ENCODE assay signal across 23 cellular contexts in genomic region chr2:98253461-98254073, GRCh38.
A peak's percentile ranks its signal among the peaks of the same experiment; 100 is the strongest.
DNase-seq lines count a peak whose midpoint lies in the region; FAIRE-seq and TF ChIP-seq lines count a peak whose summit lies in the region.
"Had no signal": no experiment of that assay in that cellular context is flagged by ENCODE, and none has a peak within 500 bp of the region (broad histone marks: within the 10 kb centered on the region; RNA-seq: fewer than 3 reads in every experiment).

No MANE protein-coding gene starts in this region.

- TF ChIP-seq POLR2A in breast epithelium (IDR thresholded peaks at IDR 0.05), result no peak
- TF ChIP-seq POLR2A in thyroid gland (IDR thresholded peaks at IDR 0.05), result no peak

- WGBS in thyroid gland, 2 donors, result 36 to 52% methylated on average over 5 of the region's 5 CpGs

- no TSS peak for BruUV-seq in MCF 10A (replicated peaks; lab: Mats Ljungman, UMichigan)

- CTCF ChIA-PET in MCF 10A (lab: Yijun Ruan, JAX) (interaction anchor here (0.5 to 2.8 kb wide), 3 partner anchors 12 to 57 kb away, joined by 3 to 15 read pairs (median 3); no protein-coding TSS in a partner anchor), RWPE1 (lab: Yijun Ruan, JAX) (interaction anchor here (0.6 to 0.8 kb wide), 2 partner anchors 16 to 553 kb away, joined by 3 read pairs; no protein-coding TSS in a partner anchor)

- H3K4me3 Mint-ChIP-seq in MCF 10A (ENCODE audit: unreplicated experiment), result no peak overlapping the region
- H3K4me3 Mint-ChIP-seq: activated naive CD8-positive, alpha-beta T cell treated with anti-CD3 and anti-CD28 coated beads for 36 hours; activated T-cell treated with anti-CD3 and anti-CD28 coated beads, Interleukin-2, amount 50 U/mL, for 72 hours; T-helper 2 cell treated with Interferon-gamma antibody and Interleukin-4, amounts not matched to agents 5 μg/mL and 100 μg/mL, for 36 hours had no signal

- H3K9me3 ChIP-seq in breast epithelium, result no peaks in the 10 kb centered on the region
- H3K9me3 ChIP-seq in thyroid gland, result no peaks in the 10 kb centered on the region
- H3K9me3 ChIP-seq: pancreas had no signal

- peak; percentile 4 for DNase-seq in MCF 10A (ENCODE audit: unreplicated experiment)
- DNase-seq in breast epithelium (ENCODE audit: low spot score in 2 of 2), result no peak
- peak; percentile 4 for DNase-seq in bronchial epithelial cell (ENCODE audit: low read depth)
- DNase-seq in inferior parietal cortex (ENCODE audit: extremely low spot score), result peak; percentile 62
- peak; percentile 5 to 59 for DNase-seq in thyroid gland
- DNase-seq in NCI-H510A treated with DMSO at 0.1 percent for 48 hours (lab: John Stamatoyannopoulos, UW), result no peak
- no peak for DNase-seq in RWPE1 (ENCODE audit: low spot score)
- no peak for DNase-seq in DMS153 (lab: John Stamatoyannopoulos, UW)
- DNase-seq: activated CD8-positive, alpha-beta memory T cell treated with anti-CD3 and anti-CD28 coated beads for 24 hours; activated naive CD8-positive, alpha-beta T cell treated with anti-CD3 and anti-CD28 coated beads for 36 hours; activated T-cell treated with anti-CD3 and anti-CD28 coated beads, Interleukin-2, amount 50 U/mL, for 72 hours; effector CD4-positive, alpha-beta T cell; GF-D8; NCI-H1436; NCI-H774; pancreas; PC-9; stimulated activated CD4-positive, alpha-beta T cell treated with anti-CD3 and anti-CD28 coated beads, Interleukin-4, amount 100 ng/mL, for 4 hours had no signal

- no peak for TF ChIP-seq CTCF in MCF 10A (IDR thresholded peaks at IDR 0.05; ENCODE audit: unreplicated experiment)
- TF ChIP-seq CTCF in breast epithelium (IDR thresholded peaks at IDR 0.05), result no peak
- no peak for TF ChIP-seq CTCF in bronchial epithelial cell (IDR thresholded peaks at IDR 0.05; ENCODE audit: insufficient read depth, low read length, severe bottlenecking)
- TF ChIP-seq CTCF in thyroid gland (IDR thresholded peaks at IDR 0.05), result no peak
- no peak for TF ChIP-seq CTCF in RWPE1 (conservative IDR thresholded peaks at IDR 0.05; ENCODE audit: low read depth)

- H3K27ac ChIP-seq in breast epithelium (no peak overlapping the region), thyroid gland (no peak overlapping the region), RWPE1 (no peak overlapping the region)
- H3K27ac ChIP-seq: 22Rv1; BLaER1 treated with 17β-estradiol and CSF1 and Interleukin-3, amounts not matched to agents 10 nM and 100 nM; pancreas; PC-9; SK-N-MC had no signal

- intact Hi-C loops in MCF 10A (cut with micrococcal nuclease), result no loop called here
- intact Hi-C loops in breast epithelium (cut with DNase I; ENCODE audit: low total_unique reads), result no loop called here
- intact Hi-C loops in thyroid gland (cut with DNase I), result no loop called here

- no peaks in the 10 kb centered on the region for H3K4me1 ChIP-seq in breast epithelium
- H3K4me1 ChIP-seq in thyroid gland, result no peaks in the 10 kb centered on the region
- H3K4me1 ChIP-seq: pancreas had no signal

- POLR2A ChIA-PET in MCF 10A (lab: Yijun Ruan, JAX), result no interaction called here
- POLR2A ChIA-PET in RWPE1 (lab: Yijun Ruan, JAX; ENCODE audit: low non-redundant PET), result no interaction called here

- H3K36me3 ChIP-seq in breast epithelium (no peaks in the 10 kb centered on the region), bronchial epithelial cell (ENCODE audit: control insufficient read depth, insufficient read depth, low read length) (no peaks in the 10 kb centered on the region), thyroid gland (no peaks in the 10 kb centered on the region)
- H3K36me3 ChIP-seq: BLaER1 treated with 17β-estradiol and CSF1 and Interleukin-3, amounts not matched to agents 10 nM and 100 nM; pancreas had no signal

- H3K36me3 Mint-ChIP-seq in MCF 10A (ENCODE audit: insufficient read depth, unreplicated experiment), result no peaks in the 10 kb centered on the region

- peaks cover 16% of the 10 kb centered on the region for H3K27me3 Mint-ChIP-seq in MCF 10A (ENCODE audit: insufficient read depth, unreplicated experiment)

- peaks cover 6% of the 10 kb centered on the region for H3K9me3 Mint-ChIP-seq in MCF 10A (ENCODE audit: unreplicated experiment)

- H3K27ac Mint-ChIP-seq in MCF 10A (ENCODE audit: low read depth, unreplicated experiment), result no peak overlapping the region
- H3K27ac Mint-ChIP-seq: activated naive CD8-positive, alpha-beta T cell treated with anti-CD3 and anti-CD28 coated beads for 36 hours; activated T-cell treated with anti-CD3 and anti-CD28 coated beads, Interleukin-2, amount 50 U/mL, for 72 hours; T-helper 2 cell treated with Interferon-gamma antibody and Interleukin-4, amounts not matched to agents 5 μg/mL and 100 μg/mL, for 36 hours had no signal

- H3K27me3 ChIP-seq in breast epithelium (no peaks in the 10 kb centered on the region), bronchial epithelial cell (ENCODE audit: control insufficient read depth, insufficient read depth, low read length) (no peaks in the 10 kb centered on the region), thyroid gland (no peaks in the 10 kb centered on the region)
- H3K27me3 ChIP-seq: BLaER1 treated with 17β-estradiol and CSF1 and Interleukin-3, amounts not matched to agents 10 nM and 100 nM; pancreas had no signal

- no peaks in the 10 kb centered on the region for H3K4me1 Mint-ChIP-seq in MCF 10A (ENCODE audit: insufficient read depth, unreplicated experiment)
- H3K4me1 Mint-ChIP-seq: activated naive CD8-positive, alpha-beta T cell treated with anti-CD3 and anti-CD28 coated beads for 36 hours had no signal

- FAIRE-seq in bronchial epithelial cell (lab: Jason Lieb, UNC), result no peak

- no peak overlapping the region for H3K4me3 ChIP-seq in breast epithelium
- no peak overlapping the region for H3K4me3 ChIP-seq in bronchial epithelial cell (ENCODE audit: low read depth, low read length)
- H3K4me3 ChIP-seq in thyroid gland (replicated peaks in 1 of 3), result no peak overlapping the region
- H3K4me3 ChIP-seq: BLaER1 treated with 17β-estradiol and CSF1 and Interleukin-3, amounts not matched to agents 10 nM and 100 nM; pancreas; PC-9; SK-N-MC; smooth muscle cell had no signal

Comparison
In these comparisons a context has a peak if more than half of its experiments do, and no peak if none do; other contexts are left out.
1. DNase-seq: peak in MCF 10A (single experiment), bronchial epithelial cell (single experiment), inferior parietal cortex (single experiment) and thyroid gland (2 of 2); none in breast epithelium (0 of 2), NCI-H510A treated with DMSO at 0.1 percent for 48 hours (single experiment), RWPE1 (single experiment) and DMS153 (single experiment).